1 cellular context compared by ENCODE assay signal in genomic region chr13:44574466-44574855, GRCh38.
TF ChIP-seq lines count a peak whose summit lies in the region.

No MANE protein-coding gene starts in this region.

TF ChIP-seq in H1, 55 proteins besides CTCF, POLR2A, EP300 and RAD21 (continued from another document):
- no peak for TF ChIP-seq FOSL1 (IDR thresholded peaks at IDR 0.05; ENCODE audit: insufficient read depth, low read depth, low read length)
- TF ChIP-seq RXRA (IDR thresholded peaks at IDR 0.05; ENCODE audit: insufficient read depth, low read depth, low read length), result no peak
- TF ChIP-seq CEBPB (IDR thresholded peaks at IDR 0.05; ENCODE audit: low read depth, low read length), result no peak
- no peak for TF ChIP-seq TBP (IDR thresholded peaks at IDR 0.05; ENCODE audit: low read depth, low read length)
- no peak for TF ChIP-seq KDM5A (IDR thresholded peaks at IDR 0.05; ENCODE audit: low read length)
- TF ChIP-seq RBBP5 (IDR thresholded peaks at IDR 0.05; ENCODE audit: borderline replicate concordance, low read depth, low read length), result no peak
- no peak for TF ChIP-seq SIN3A (conservative IDR thresholded peaks at IDR 0.05 in 1 of 2, IDR thresholded peaks at IDR 0.05 in 1 of 2; ENCODE audit: low read depth in 1 of 2, low read length in 2 of 2)
- no peak for TF ChIP-seq JUND (IDR thresholded peaks at IDR 0.05; ENCODE audit: low read length)
- TF ChIP-seq JUN (IDR thresholded peaks at IDR 0.05; ENCODE audit: low read depth, low read length), result no peak
- no peak for TF ChIP-seq SIRT6 (IDR thresholded peaks at IDR 0.05; ENCODE audit: low read length)
- TF ChIP-seq SUZ12 (IDR thresholded peaks at IDR 0.05; ENCODE audit: low read length), result no peak
